8 cellular contexts compared by ENCODE assay signal in genomic region chr12:117874842-117875434, GRCh38.
A peak's percentile ranks its signal among the peaks of the same experiment; 100 is the strongest.
DNase-seq lines count a peak whose midpoint lies in the region; ATAC-seq, FAIRE-seq and TF ChIP-seq lines count a peak whose summit lies in the region.

No MANE protein-coding gene starts in this region.

- H3K27me3 ChIP-seq in KMS-11 (ENCODE audit: insufficient read depth, low read depth) (no peaks in the 10 kb centered on the region), RWPE2 (ENCODE audit: insufficient read depth, poor library complexity, severe bottlenecking) (no peaks in the 10 kb centered on the region)

- H3K36me3 ChIP-seq in KMS-11 (ENCODE audit: insufficient read depth): no peaks in the 10 kb centered on the region
- no peaks in the 10 kb centered on the region for H3K36me3 ChIP-seq in RWPE2 (ENCODE audit: low read depth)

- H2AFZ ChIP-seq in KMS-11 (ENCODE audit: low read depth): no peak overlapping the region

- TF ChIP-seq CTCF in KMS-11 (conservative IDR thresholded peaks at IDR 0.05; ENCODE audit: low read depth, low read length) (peak; percentile 89), RWPE2 (IDR thresholded peaks at IDR 0.05; ENCODE audit: poor library complexity, severe bottlenecking) (peak; percentile 93)

- H3K4me3 ChIP-seq in KMS-11 (IDR thresholded peaks at IDR 0.05; ENCODE audit: insufficient read depth, low read depth, low read length): no peak overlapping the region
- H3K4me3 ChIP-seq in RWPE2 (ENCODE audit: severe bottlenecking): no peak overlapping the region

- DNase-seq in activated gamma-delta T cell treated with Interleukin-2 at 50 U/mL for 16 hours (peak; percentile 18), activated gamma-delta T cell (lab: John Stamatoyannopoulos, UW) (no peak), RWPE2 (ENCODE audit: low spot score) (no peak), glomerular visceral epithelial cell (ENCODE audit: extremely low spot score) (peak; percentile 61), pons (ENCODE audit: low spot score) (peak; percentile 51), urothelium cell line (ENCODE audit: low spot score) (peak; percentile 72)
- DNase-seq in activated naive CD4-positive, alpha-beta T cell treated with Interleukin-2 at 50 U/mL for 16 hours: peak; percentile 76

- H3K9ac ChIP-seq in KMS-11: no peak overlapping the region

- H3K27ac ChIP-seq in KMS-11: no peak overlapping the region
- no peak overlapping the region for H3K27ac ChIP-seq in RWPE2 (ENCODE audit: poor library complexity, severe bottlenecking)

- no peak for FAIRE-seq in urothelium cell line (lab: Jason Lieb, UNC)

- H3K79me2 ChIP-seq in KMS-11 (ENCODE audit: insufficient read depth, low read depth): no peaks in the 10 kb centered on the region

- no peaks in the 10 kb centered on the region for H4K20me1 ChIP-seq in KMS-11 (ENCODE audit: insufficient read depth)

- H3K9me3 ChIP-seq in RWPE2 (ENCODE audit: severe bottlenecking): no peaks in the 10 kb centered on the region

- no peaks in the 10 kb centered on the region for H3K4me1 ChIP-seq in KMS-11 (ENCODE audit: low read depth, poor library complexity, severe bottlenecking)
- H3K4me1 ChIP-seq in RWPE2 (ENCODE audit: insufficient read depth, poor library complexity, severe bottlenecking): no peaks in the 10 kb centered on the region

- H3K4me2 ChIP-seq in KMS-11: no peak overlapping the region

- ATAC-seq in RWPE2 (ENCODE audit: low read depth): peak; percentile 73

Comparison
In these comparisons a context has a peak if more than half of its experiments do, and no peak if none do; other contexts are left out.
1. DNase-seq: peak in activated gamma-delta T cell treated with Interleukin-2 at 50 U/mL for 16 hours (single experiment), activated naive CD4-positive, alpha-beta T cell treated with Interleukin-2 at 50 U/mL for 16 hours (single experiment), glomerular visceral epithelial cell (single experiment), pons (single experiment) and urothelium cell line (single experiment); none in activated gamma-delta T cell (single experiment) and RWPE2 (single experiment).